8 cellular contexts compared by ENCODE assay signal in genomic region chr2:42492691-42493467, GRCh38. TPM values are rescaled to one million over a fixed set of nuclear protein-coding genes. Genes with fewer than 3 reads are reported as not detected.
DNase-seq lines count a peak whose midpoint lies in the region; ATAC-seq and TF ChIP-seq lines count a peak whose summit lies in the region.

No MANE protein-coding gene starts in this region.

- no peaks in the 10 kb centered on the region for H3K27me3 Mint-ChIP-seq in Calu3 (ENCODE audit: unreplicated experiment)
- H3K27me3 Mint-ChIP-seq in memory B cell, result peaks cover 2% of the 10 kb centered on the region

- H3K4me3 ChIP-seq in suprapubic skin, result peak overlapping the region; percentile 56

- H3K4me1 Mint-ChIP-seq in Calu3 (ENCODE audit: low read depth, unreplicated experiment) (no peaks in the 10 kb centered on the region), memory B cell (no peaks in the 10 kb centered on the region)

- H3K36me3 ChIP-seq in suprapubic skin, result no peaks in the 10 kb centered on the region

- no peak overlapping the region for H3K27ac Mint-ChIP-seq in Calu3 (ENCODE audit: unreplicated experiment)
- H3K27ac Mint-ChIP-seq in activated naive CD4-positive, alpha-beta T cell treated with anti-CD3 and anti-CD28 coated beads, Interleukin-2, amount 50 U/mL, for 72 hours, result no peak overlapping the region
- no peak overlapping the region for H3K27ac Mint-ChIP-seq in memory B cell

- no peak overlapping the region for H3K27ac ChIP-seq in suprapubic skin

- WGBS in suprapubic skin, result 35% methylated on average over 75 of the region's 111 CpGs

- no peak for TF ChIP-seq CTCF in Calu3 (IDR thresholded peaks at IDR 0.05; ENCODE audit: unreplicated experiment)
- TF ChIP-seq CTCF in suprapubic skin (IDR thresholded peaks at IDR 0.05), result no peak

- H3K36me3 Mint-ChIP-seq in Calu3 (ENCODE audit: insufficient read depth, unreplicated experiment) (peaks cover 19% of the 10 kb centered on the region), memory B cell (no peaks in the 10 kb centered on the region)
- H3K36me3 Mint-ChIP-seq in activated naive CD4-positive, alpha-beta T cell treated with anti-CD3 and anti-CD28 coated beads, Interleukin-2, amount 50 U/mL, for 72 hours, result peaks cover 0 to 6% of the 10 kb centered on the region in 2 donors

- no peak for TF ChIP-seq EP300 in suprapubic skin (IDR thresholded peaks at IDR 0.05)

- intact Hi-C loops in Calu3 (cut with micrococcal nuclease; ENCODE audit: unreplicated experiment), result loop anchor here (5.0 to 10.0 kb wide), 2 partner anchors 128 to 266 kb away; partner anchors contain the start of gene COX7A2L

- H3K9me3 Mint-ChIP-seq in Calu3 (ENCODE audit: low read depth, unreplicated experiment), result no peaks in the 10 kb centered on the region
- H3K9me3 Mint-ChIP-seq in activated naive CD4-positive, alpha-beta T cell treated with anti-CD3 and anti-CD28 coated beads, Interleukin-2, amount 50 U/mL, for 72 hours, result no peaks in the 10 kb centered on the region
- H3K9me3 Mint-ChIP-seq in memory B cell, result no peaks in the 10 kb centered on the region

- no peaks in the 10 kb centered on the region for H3K9me3 ChIP-seq in suprapubic skin

- TF ChIP-seq POLR2A in suprapubic skin (IDR thresholded peaks at IDR 0.05), result no peak

- peaks cover 20% of the 10 kb centered on the region for H3K4me1 ChIP-seq in suprapubic skin

- H3K27me3 ChIP-seq in suprapubic skin, result peaks cover 12% of the 10 kb centered on the region

- BruUV-seq in Calu3 (replicated peaks; lab: Mats Ljungman, UMichigan), result no TSS peak

- peak overlapping the region; percentile 44 for H3K4me3 Mint-ChIP-seq in Calu3 (ENCODE audit: low read depth, unreplicated experiment)
- peak overlapping the region; percentile 66 for H3K4me3 Mint-ChIP-seq in memory B cell

- ATAC-seq in activated naive CD4-positive, alpha-beta T cell treated with anti-CD3 and anti-CD28 coated beads, Interleukin-2, amount 50 U/mL, for 72 hours, result peak; percentile 18 to 30
- ATAC-seq in memory B cell (ENCODE audit: low read depth), result no peak
- no peak for ATAC-seq in HG02678 (IDR thresholded peaks at IDR 0.05; ENCODE audit: unreplicated experiment)
- no peak for ATAC-seq in GM21737 (IDR thresholded peaks at IDR 0.05; ENCODE audit: unreplicated experiment)

- CTCF ChIA-PET in Calu3 (lab: Charles Lee), result interaction anchor here (0.6 kb wide), 1 partner anchor 44 kb away, joined by 4 read pairs; no protein-coding TSS in a partner anchor

- DNase-seq in Calu3 (no peak), NCI-H774 (lab: John Stamatoyannopoulos, UW) (peak; percentile 54), memory B cell (ENCODE audit: low spot score in 2 of 2) (peak in 1 of 2 donors; percentile 14), suprapubic skin (ENCODE audit: low spot score in 2 of 2) (no peak), KG1 (lab: John Stamatoyannopoulos, UW) (no peak)
- peak; percentile 52 to 62 for DNase-seq in activated naive CD4-positive, alpha-beta T cell treated with anti-CD3 and anti-CD28 coated beads, Interleukin-2, amount 50 U/mL, for 72 hours (ENCODE audit: low spot score in 2 of 2)

RNA-seq across cellular contexts. Expression of gene KCNG3, which starts 0.9 kb away (rescaled TPM):
- total RNA-seq in Calu3 (2022), result 0.73 and 0.94 TPM in 2 replicates
- total RNA-seq in activated naive CD4-positive, alpha-beta T cell treated with anti-CD3 and anti-CD28 coated beads, Interleukin-2, amount 50 U/mL, for 72 hours, result under 1 TPM; 0.27 to 0.60 TPM
- total RNA-seq in suprapubic skin, result 1 to 10 TPM in 2 of 4 donors, under 1 TPM in 2; 0.59 to 1.6 (median 1.1) TPM

Comparison
In these comparisons a context has a peak if more than half of its experiments do, and no peak if none do; other contexts are left out.
1. DNase-seq: peak in NCI-H774 (single experiment) and activated naive CD4-positive, alpha-beta T cell treated with anti-CD3 and anti-CD28 coated beads, Interleukin-2, amount 50 U/mL, for 72 hours (2 of 2); none in Calu3 (single experiment), suprapubic skin (0 of 2) and KG1 (single experiment).
2. ATAC-seq: peak in activated naive CD4-positive, alpha-beta T cell treated with anti-CD3 and anti-CD28 coated beads, Interleukin-2, amount 50 U/mL, for 72 hours (2 of 2); none in memory B cell (single experiment), HG02678 (single experiment) and GM21737 (single experiment).